ENCODE assay signal across 8 cellular contexts in genomic region chr2:175180701-175181103, GRCh38. TPM values are rescaled to one million over a fixed set of nuclear protein-coding genes. Genes with fewer than 3 reads are reported as not detected.
DNase-seq lines count a peak whose midpoint lies in the region; ATAC-seq, FAIRE-seq and TF ChIP-seq lines count a peak whose summit lies in the region.

No MANE protein-coding gene starts in this region.

- peak; percentile 48 for ATAC-seq in GM21423 (IDR thresholded peaks at IDR 0.05; ENCODE audit: unreplicated experiment)

- H3K4me1 Mint-ChIP-seq in T-helper 2 cell treated with Interferon-gamma antibody and Interleukin-4, amounts not matched to agents 5 μg/mL and 100 μg/mL, for 36 hours (ENCODE audit: low read depth) = peaks cover 21% of the 10 kb centered on the region

- DNase-seq in EL = peak; percentile 57
- peak; percentile 27 for DNase-seq in HuH-7.5 (ENCODE audit: low spot score)
- DNase-seq in T-helper 2 cell treated with Interferon-gamma antibody and Interleukin-4, amounts not matched to agents 5 μg/mL and 100 μg/mL, for 36 hours (ENCODE audit: low spot score) = peak; percentile 62
- peak; percentile 49 for DNase-seq in bronchial epithelial cell (ENCODE audit: low read depth)
- DNase-seq in kidney epithelial cell (ENCODE audit: low read depth) = no peak
- peak; percentile 36 to 39 for DNase-seq in stimulated activated CD4-positive, alpha-beta T cell treated with anti-CD3 and anti-CD28 coated beads, Interleukin-1b, Interleukin-23, amount 100 ng/mL, for 4 hours (ENCODE audit: low read depth in 2 of 2)
- DNase-seq in SHP77 treated with DMSO at 0.1 percent for 48 hours (lab: John Stamatoyannopoulos, UW) = no peak

- H3K27me3 Mint-ChIP-seq in T-helper 2 cell treated with Interferon-gamma antibody and Interleukin-4, amounts not matched to agents 5 μg/mL and 100 μg/mL, for 36 hours (ENCODE audit: low read depth) = no peaks in the 10 kb centered on the region

- H3K36me3 ChIP-seq in bronchial epithelial cell (ENCODE audit: control insufficient read depth, insufficient read depth, low read length) = peaks cover 6% of the 10 kb centered on the region
- H3K36me3 ChIP-seq in kidney epithelial cell (ENCODE audit: control insufficient read depth, insufficient read depth, low read length) = no peaks in the 10 kb centered on the region

- TF ChIP-seq CTCF in bronchial epithelial cell (IDR thresholded peaks at IDR 0.05; ENCODE audit: insufficient read depth, low read length, severe bottlenecking) (no peak), kidney epithelial cell (IDR thresholded peaks at IDR 0.05; ENCODE audit: insufficient read depth, low read length, poor library complexity, severe bottlenecking) (no peak)

- H3K4me3 ChIP-seq in bronchial epithelial cell (ENCODE audit: low read depth, low read length) (peak overlapping the region; percentile 98), kidney epithelial cell (ENCODE audit: low read depth, low read length) (peak overlapping the region; percentile 88)

- H3K27me3 ChIP-seq in bronchial epithelial cell (ENCODE audit: control insufficient read depth, insufficient read depth, low read length) = no peaks in the 10 kb centered on the region
- no peaks in the 10 kb centered on the region for H3K27me3 ChIP-seq in kidney epithelial cell (ENCODE audit: control insufficient read depth, insufficient read depth, low read length)

- FAIRE-seq in bronchial epithelial cell (lab: Jason Lieb, UNC) = no peak

- H3K4me3 Mint-ChIP-seq in T-helper 2 cell treated with Interferon-gamma antibody and Interleukin-4, amounts not matched to agents 5 μg/mL and 100 μg/mL, for 36 hours = peak overlapping the region; percentile 85

- H3K9me3 Mint-ChIP-seq in T-helper 2 cell treated with Interferon-gamma antibody and Interleukin-4, amounts not matched to agents 5 μg/mL and 100 μg/mL, for 36 hours = peaks cover 10% of the 10 kb centered on the region

- H3K27ac Mint-ChIP-seq in T-helper 2 cell treated with Interferon-gamma antibody and Interleukin-4, amounts not matched to agents 5 μg/mL and 100 μg/mL, for 36 hours = peak overlapping the region; percentile 89

- peaks cover 43% of the 10 kb centered on the region for H3K36me3 Mint-ChIP-seq in T-helper 2 cell treated with Interferon-gamma antibody and Interleukin-4, amounts not matched to agents 5 μg/mL and 100 μg/mL, for 36 hours (ENCODE audit: low read depth)

RNA-seq across cellular contexts. Expression of gene ATP5MC3, which starts 0.8 kb away (rescaled TPM):
- total RNA-seq in bronchial epithelial cell = 76.1 and 80.3 TPM in 2 replicates
- 137 and 159 TPM in 2 replicates for total RNA-seq in kidney epithelial cell

RNA-seq across cellular contexts. Expression of gene ATF2, which starts 12.7 kb away (rescaled TPM):
- total RNA-seq in bronchial epithelial cell (26.1 and 32.1 TPM in 2 replicates), kidney epithelial cell (35.1 and 38.9 TPM in 2 replicates)

Comparison
In these comparisons a context has a peak if more than half of its experiments do, and no peak if none do; other contexts are left out.
1. DNase-seq: peak in EL (single experiment), HuH-7.5 (single experiment), T-helper 2 cell treated with Interferon-gamma antibody and Interleukin-4, amounts not matched to agents 5 μg/mL and 100 μg/mL, for 36 hours (single experiment), bronchial epithelial cell (single experiment) and stimulated activated CD4-positive, alpha-beta T cell treated with anti-CD3 and anti-CD28 coated beads, Interleukin-1b, Interleukin-23, amount 100 ng/mL, for 4 hours (2 of 2); none in kidney epithelial cell (single experiment) and SHP77 treated with DMSO at 0.1 percent for 48 hours (single experiment).